In genomic region chr1:57696041-57696440, GRCh38 we compare ENCODE assay signal across 5 cellular contexts.
"Had no signal": no experiment of that assay in that cellular context is flagged by ENCODE, and none has a peak within 500 bp of the region (broad histone marks: within the 10 kb centered on the region; RNA-seq: fewer than 3 reads in every experiment).

No MANE protein-coding gene starts in this region.

- ATAC-seq: GM23338, K562 had no signal

- H3K4me2 ChIP-seq: GM23338 had no signal

- H3K4me1 Mint-ChIP-seq: GM23338 had no signal

- H3K4me3 ChIP-seq: GM23338, K562 had no signal

- H3K27ac Mint-ChIP-seq: GM23338, H9 had no signal

- H3K4me3 Mint-ChIP-seq: GM23338, H9 had no signal

- DNase-seq: H9, HCEC 1CT, IMR-90 had no signal
